19 cellular contexts compared by ENCODE assay signal in the genomic region with DNA sequence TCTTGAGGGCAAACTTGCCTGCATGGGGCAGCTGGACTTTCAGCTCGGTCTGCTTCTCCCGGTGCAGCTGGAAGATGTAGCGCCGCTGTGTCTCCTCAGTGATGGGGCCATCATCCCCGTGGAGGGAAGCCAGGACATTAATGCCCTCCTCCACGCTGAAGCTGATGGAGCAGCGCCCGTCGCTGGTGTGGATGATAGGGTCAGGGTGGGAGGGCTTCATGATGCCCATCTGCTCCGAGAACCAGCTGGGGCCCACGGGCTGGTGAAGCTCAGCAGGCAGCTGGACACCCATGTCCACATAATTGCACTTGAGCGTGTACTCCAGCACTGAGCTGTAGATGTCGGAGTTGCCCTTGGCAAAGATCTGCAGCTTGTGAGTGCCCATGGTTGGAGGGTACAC. TPM values are rescaled to one million over a fixed set of nuclear protein-coding genes. Genes with fewer than 3 reads are reported as not detected.
DNase-seq lines count a peak whose midpoint lies in the region; TF ChIP-seq lines count a peak whose summit lies in the region.
"Had no signal": no experiment of that assay in that cellular context is flagged by ENCODE, and none has a peak within 500 bp of the region (broad histone marks: within the 10 kb centered on the region; RNA-seq: fewer than 3 reads in every experiment).

No MANE protein-coding gene starts in this region.

- H2BK15ac ChIP-seq in neuronal stem cell (ENCODE audit: low read length) = no peak overlapping the region

- H3K4ac ChIP-seq in neuronal stem cell (ENCODE audit: low read length) = no peak overlapping the region

- peak overlapping the region in 9 of 11 experiments; percentile 53 to 82 (median 58); a peak in 18 of 22 replicates for H3K4me2 ChIP-seq in BLaER1 treated with 17β-estradiol and CSF1 and Interleukin-3, amounts not matched to agents 10 nM and 100 nM
- no peak overlapping the region for H3K4me2 ChIP-seq in neuronal stem cell (ENCODE audit: insufficient read depth, low read length, poor library complexity, severe bottlenecking)

- H4K91ac ChIP-seq in neuronal stem cell (ENCODE audit: low read depth, low read length, poor library complexity) = no peak overlapping the region

- TF ChIP-seq CTCF in colonic mucosa (IDR thresholded peaks at IDR 0.05) = no peak
- TF ChIP-seq CTCF in type B pancreatic cell (conservative IDR thresholded peaks at IDR 0.05) = no peak
- no peak for TF ChIP-seq CTCF in right atrium auricular region (IDR thresholded peaks at IDR 0.05)

- no peak overlapping the region for H2BK12ac ChIP-seq in neuronal stem cell (ENCODE audit: low read length)

- H3K36me3 ChIP-seq in BLaER1 treated with 17β-estradiol and CSF1 and Interleukin-3, amounts not matched to agents 10 nM and 100 nM = no peaks in the 10 kb centered on the region
- H3K36me3 ChIP-seq in colonic mucosa = no peaks in the 10 kb centered on the region
- H3K36me3 ChIP-seq in neuronal stem cell (replicated peaks in 1 of 2; ENCODE audit: control insufficient read depth in 2 of 2, insufficient read depth in 2 of 2, low read length in 2 of 2) = no peaks in the 10 kb centered on the region
- H3K36me3 ChIP-seq in right atrium auricular region = no peaks in the 10 kb centered on the region
- H3K36me3 ChIP-seq: BE2C had no signal

- peaks cover 23% of the 10 kb centered on the region for H3K27me3 Mint-ChIP-seq in type B pancreatic cell

- H3K9ac ChIP-seq in BLaER1 treated with 17β-estradiol and CSF1 and Interleukin-3, amounts not matched to agents 10 nM and 100 nM = no peak overlapping the region
- H3K9ac ChIP-seq in colonic mucosa (ENCODE audit: low read depth in 2 of 2, low read length in 2 of 2) (no peak overlapping the region), neuronal stem cell (ENCODE audit: low read depth, low read length, poor library complexity) (no peak overlapping the region)

- H3K9me3 Mint-ChIP-seq in type B pancreatic cell = no peaks in the 10 kb centered on the region
- H3K9me3 Mint-ChIP-seq: CD14-positive monocyte; CD4-positive, alpha-beta T cell; CD8-positive, alpha-beta T cell had no signal

- H2BK120ac ChIP-seq in neuronal stem cell (ENCODE audit: low read depth, low read length) = no peak overlapping the region

- H3K9me3 ChIP-seq in BLaER1 treated with 17β-estradiol and CSF1 and Interleukin-3, amounts not matched to agents 10 nM and 100 nM (replicated peaks in 1 of 11) = no peaks in the 10 kb centered on the region
- H3K9me3 ChIP-seq in colonic mucosa (no peaks in the 10 kb centered on the region), neuronal stem cell (replicated peaks in 1 of 2; ENCODE audit: control insufficient read depth in 2 of 2, insufficient read depth in 1 of 2, low read depth in 1 of 2, low read length in 2 of 2) (no peaks in the 10 kb centered on the region), right atrium auricular region (no peaks in the 10 kb centered on the region)
- H3K9me3 ChIP-seq: BE2C, Caco-2 had no signal

- no peak overlapping the region for H3K27ac Mint-ChIP-seq in type B pancreatic cell
- H3K27ac Mint-ChIP-seq: CD14-positive monocyte; CD4-positive, alpha-beta T cell; CD8-positive, alpha-beta T cell had no signal

- peaks cover 0 to 14% (median 0%) of the 10 kb centered on the region in 11 experiments; a peak in 3 of 22 replicates for H4K20me1 ChIP-seq in BLaER1 treated with 17β-estradiol and CSF1 and Interleukin-3, amounts not matched to agents 10 nM and 100 nM

- WGBS in neuronal stem cell (ENCODE audit: extremely low coverage in 2 of 2, insufficient read length in 2 of 2, insufficient replicate concordance in 1 of 2), 2 donors = no CpG with 5 or more reads among the region's 13 CpGs

- H3K4me3 ChIP-seq in BLaER1 treated with 17β-estradiol and CSF1 and Interleukin-3, amounts not matched to agents 10 nM and 100 nM = no peak overlapping the region
- H3K4me3 ChIP-seq in colonic mucosa (no peak overlapping the region), neuronal stem cell (ENCODE audit: low read length in 2 of 2) (peak overlapping the region in 1 of 2 donors; percentile 1), right atrium auricular region (no peak overlapping the region)

- H3K4me1 ChIP-seq in BLaER1 treated with 17β-estradiol and CSF1 and Interleukin-3, amounts not matched to agents 10 nM and 100 nM = peaks cover 39 to 92% (median 70%) of the 10 kb centered on the region in 10 experiments
- no peaks in the 10 kb centered on the region for H3K4me1 ChIP-seq in colonic mucosa
- peaks cover 18 to 40% of the 10 kb centered on the region in 2 donors for H3K4me1 ChIP-seq in neuronal stem cell (ENCODE audit: control insufficient read depth in 2 of 2, insufficient read depth in 1 of 2, low read depth in 1 of 2, low read length in 2 of 2)
- H3K4me1 ChIP-seq in right atrium auricular region = peaks cover 0 to 4% of the 10 kb centered on the region in 2 donors
- H3K4me1 ChIP-seq: Caco-2 had no signal

- H3K36me3 Mint-ChIP-seq in type B pancreatic cell = no peaks in the 10 kb centered on the region
- H3K36me3 Mint-ChIP-seq: CD14-positive monocyte; CD8-positive, alpha-beta T cell had no signal

- peak; percentile 12 for DNase-seq in colonic mucosa
- no peak for DNase-seq in neuronal stem cell (ENCODE audit: low spot score)
- peak; percentile 58 for DNase-seq in type B pancreatic cell (ENCODE audit: extremely low spot score, unreplicated experiment)
- DNase-seq in CD1c-positive myeloid dendritic cell (ENCODE audit: extremely low spot score) = no peak
- DNase-seq in right atrium auricular region (ENCODE audit: low spot score) = no peak
- no peak for DNase-seq in stimulated activated CD4-positive, alpha-beta T cell treated with anti-CD3 and anti-CD28 coated beads, Interleukin-4, amount 100 ng/mL, for 1 hour
- DNase-seq in NCI-H1930 (lab: John Stamatoyannopoulos, UW) = no peak
- DNase-seq: 8988T; ACHN; BE2C; C1 segment of cervical spinal cord; Caco-2; Calu3; CD4-positive, alpha-beta T cell; CD8-positive, alpha-beta T cell; DMS79 treated with DMSO at 0.1 percent for 48 hours had no signal

- peaks cover 20% of the 10 kb centered on the region for H3K4me1 Mint-ChIP-seq in type B pancreatic cell (ENCODE audit: unreplicated experiment)

- no peak overlapping the region for H3K18ac ChIP-seq in neuronal stem cell (ENCODE audit: low read length)

- H3K27ac ChIP-seq in BLaER1 treated with 17β-estradiol and CSF1 and Interleukin-3, amounts not matched to agents 10 nM and 100 nM = no peak overlapping the region
- no peak overlapping the region for H3K27ac ChIP-seq in colonic mucosa
- no peak overlapping the region for H3K27ac ChIP-seq in neuronal stem cell (replicated peaks; ENCODE audit: low read length)
- H3K27ac ChIP-seq in right atrium auricular region = no peak overlapping the region

- H3K23ac ChIP-seq in neuronal stem cell (ENCODE audit: low read depth, low read length, poor library complexity) = peak overlapping the region; percentile 8

- H3K4me3 Mint-ChIP-seq in type B pancreatic cell = no peak overlapping the region
- H3K4me3 Mint-ChIP-seq: CD14-positive monocyte; CD4-positive, alpha-beta T cell; CD8-positive, alpha-beta T cell had no signal

- no peak overlapping the region for H3K14ac ChIP-seq in neuronal stem cell (ENCODE audit: low read length)

- H2AFZ ChIP-seq in neuronal stem cell (ENCODE audit: low read length) = no peak overlapping the region

- H2BK5ac ChIP-seq in neuronal stem cell (ENCODE audit: low read length) = peak overlapping the region; percentile 20

- H4K8ac ChIP-seq in neuronal stem cell (ENCODE audit: low read depth, low read length) = no peak overlapping the region

- H2AK5ac ChIP-seq in neuronal stem cell (ENCODE audit: low read depth, low read length) = peak overlapping the region; percentile 8

- no peaks in the 10 kb centered on the region for H3K79me1 ChIP-seq in neuronal stem cell (ENCODE audit: low read depth, low read length)

- no peaks in the 10 kb centered on the region for H3K27me3 ChIP-seq in BLaER1 treated with 17β-estradiol and CSF1 and Interleukin-3, amounts not matched to agents 10 nM and 100 nM
- H3K27me3 ChIP-seq in colonic mucosa (no peaks in the 10 kb centered on the region), neuronal stem cell (ENCODE audit: control insufficient read depth in 3 of 3, insufficient read depth in 3 of 3, low read depth in 1 of 3, low read length in 3 of 3) (no peaks in the 10 kb centered on the region), right atrium auricular region (no peaks in the 10 kb centered on the region)
- H3K27me3 ChIP-seq: BE2C had no signal

- intact Hi-C loops in colonic mucosa (cut with DNase I) = loop anchor here (5.0 to 10.0 kb wide), 3 partner anchors 38 to 1291 kb away; no protein-coding TSS in a partner anchor

RNA-seq across cellular contexts. Expression of a gene that starts 46.9 kb away (rescaled TPM):
- total RNA-seq in colonic mucosa = under 1 TPM; 0.32 to 0.44 TPM
- polyA plus RNA-seq in neuronal stem cell (2013, experiment 1 of 2) = 0.04 TPM
- 0.03 TPM for polyA plus RNA-seq in neuronal stem cell (2013, experiment 2 of 2)
- 0.43 and 0.58 TPM in 2 replicates for total RNA-seq in type B pancreatic cell (ENCODE audit: low replicate concordance)
- total RNA-seq in right atrium auricular region = under 1 TPM; 0.33 to 0.59 TPM
- total RNA-seq: A673; Caco-2; Calu3; CD4-positive, alpha-beta T cell; CD8-positive, alpha-beta T cell had no signal

Comparison
In these comparisons a context has a peak if more than half of its experiments do, and no peak if none do; other contexts are left out.
1. DNase-seq: peak in colonic mucosa (single experiment) and type B pancreatic cell (single experiment); none in neuronal stem cell (single experiment), CD1c-positive myeloid dendritic cell (single experiment), right atrium auricular region (single experiment), stimulated activated CD4-positive, alpha-beta T cell treated with anti-CD3 and anti-CD28 coated beads, Interleukin-4, amount 100 ng/mL, for 1 hour (single experiment) and NCI-H1930 (0 of 2).